ENCODE assay signal across 23 cellular contexts in the genomic region with DNA sequence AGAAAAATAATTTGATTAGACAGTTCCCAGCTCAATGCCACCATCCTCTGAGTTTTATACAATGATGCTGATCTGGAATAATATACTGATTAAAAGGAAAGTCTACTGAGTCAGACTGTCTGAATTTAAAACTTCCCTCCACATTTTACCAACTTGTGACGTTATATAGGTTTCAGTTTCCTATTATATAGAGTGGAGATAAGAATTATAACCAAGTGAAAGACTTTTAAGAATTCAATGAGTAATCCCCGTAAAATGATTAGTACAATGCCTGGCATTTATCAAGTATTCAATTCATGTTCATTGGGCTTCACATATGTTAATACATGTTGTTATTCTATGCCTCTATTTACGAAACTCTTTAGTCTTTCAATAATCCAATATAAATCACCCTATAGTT.
"Had no signal": no experiment of that assay in that cellular context is flagged by ENCODE, and none has a peak within 500 bp of the region (broad histone marks: within the 10 kb centered on the region; RNA-seq: fewer than 3 reads in every experiment).

No MANE protein-coding gene starts in this region.

- H3K4me3 ChIP-seq: lung, psoas muscle, spleen, tibial artery, upper lobe of left lung, uterus had no signal

- H3K27me3 ChIP-seq: spleen, tibial artery, upper lobe of left lung, uterus had no signal

- ATAC-seq: left colon; left ventricle myocardium superior; naive thymus-derived CD4-positive, alpha-beta T cell; psoas muscle; sciatic nerve; stimulated activated memory B cell treated with anti-CD40 and anti-IgM and Interleukin-4, amounts not matched to agents 10 μg/mL and 1 μg/mL and 100 μg/mL, for 72 hours had no signal

- H3K36me3 ChIP-seq: spleen, tibial artery, upper lobe of left lung had no signal

- H3K4me1 ChIP-seq: psoas muscle, spleen, tibial artery, upper lobe of left lung, uterus had no signal

- H3K27ac ChIP-seq: psoas muscle, spleen, tibial artery, upper lobe of left lung, uterus had no signal

- H3K9me3 ChIP-seq: psoas muscle, tibial artery, upper lobe of left lung, uterus had no signal

- DNase-seq: effector CD4-positive, alpha-beta T cell; endodermal cell; erythroblast; foreskin melanocyte; head of caudate nucleus; hippocampal formation; left colon; left ventricle myocardium superior; mesendoderm; naive thymus-derived CD4-positive, alpha-beta T cell; nephron progenitor cell; psoas muscle; retina; spleen; stimulated activated CD4-positive, alpha-beta T cell treated with anti-CD3 and anti-CD28 coated beads, Interleukin-15, amount 100 ng/mL, for 24 hours; stimulated activated CD4-positive, alpha-beta T cell treated with anti-CD3 and anti-CD28 coated beads, Interleukin-1b, Interleukin-23, amount 100 ng/mL, for 48 hours; stimulated activated CD4-positive, alpha-beta T cell treated with anti-CD3 and anti-CD28 coated beads, Interleukin-4, amount 100 ng/mL, for 24 hours; tibial artery; upper lobe of left lung; uterus had no signal
